1 cellular context compared by ENCODE assay signal in the genomic region with DNA sequence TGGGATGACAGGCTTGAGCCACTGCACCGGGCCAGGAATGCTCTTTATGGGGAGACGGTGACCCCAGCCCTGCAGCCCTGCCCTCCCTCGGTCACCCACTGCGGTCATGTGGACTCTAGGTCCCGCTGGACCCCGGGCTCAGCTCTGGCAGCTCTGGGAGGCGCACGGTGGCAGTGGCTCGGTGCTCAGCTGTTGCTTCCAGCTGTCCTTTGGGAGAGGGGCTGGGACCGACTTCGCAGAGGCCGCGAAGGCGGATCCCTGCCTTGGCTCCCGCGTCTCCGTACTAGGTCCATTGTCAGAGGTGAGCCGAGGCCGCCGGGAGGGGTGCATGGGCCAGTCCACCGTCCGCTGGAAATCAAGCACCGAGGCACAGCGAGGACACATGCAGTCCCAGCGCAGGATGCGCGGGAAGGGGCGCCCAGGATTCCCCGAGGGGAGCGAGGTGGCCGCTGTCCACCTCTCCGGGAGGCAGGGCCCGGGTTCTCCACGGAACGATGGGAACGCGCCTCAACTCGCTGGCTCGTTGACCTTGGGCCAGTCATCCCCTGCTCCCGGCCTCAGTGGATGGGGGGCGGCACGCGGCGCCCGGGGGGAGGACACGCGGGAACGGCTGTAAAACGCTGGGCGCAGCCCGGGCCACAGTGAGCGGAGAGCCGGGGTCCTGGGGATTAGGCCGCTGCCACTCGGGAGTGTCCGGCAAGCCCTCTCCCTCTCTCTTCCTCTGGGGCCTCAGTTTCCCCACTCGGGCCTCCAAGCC.
TF ChIP-seq lines count a peak whose summit lies in the region.

No MANE protein-coding gene starts in this region.

TF ChIP-seq in SK-N-SH treated with all-trans-retinoic acid at 6 μM for 48 hours, 23 proteins besides CTCF, POLR2A, EP300 and RAD21 (continued from another document):
- TF ChIP-seq, protein P1, sequence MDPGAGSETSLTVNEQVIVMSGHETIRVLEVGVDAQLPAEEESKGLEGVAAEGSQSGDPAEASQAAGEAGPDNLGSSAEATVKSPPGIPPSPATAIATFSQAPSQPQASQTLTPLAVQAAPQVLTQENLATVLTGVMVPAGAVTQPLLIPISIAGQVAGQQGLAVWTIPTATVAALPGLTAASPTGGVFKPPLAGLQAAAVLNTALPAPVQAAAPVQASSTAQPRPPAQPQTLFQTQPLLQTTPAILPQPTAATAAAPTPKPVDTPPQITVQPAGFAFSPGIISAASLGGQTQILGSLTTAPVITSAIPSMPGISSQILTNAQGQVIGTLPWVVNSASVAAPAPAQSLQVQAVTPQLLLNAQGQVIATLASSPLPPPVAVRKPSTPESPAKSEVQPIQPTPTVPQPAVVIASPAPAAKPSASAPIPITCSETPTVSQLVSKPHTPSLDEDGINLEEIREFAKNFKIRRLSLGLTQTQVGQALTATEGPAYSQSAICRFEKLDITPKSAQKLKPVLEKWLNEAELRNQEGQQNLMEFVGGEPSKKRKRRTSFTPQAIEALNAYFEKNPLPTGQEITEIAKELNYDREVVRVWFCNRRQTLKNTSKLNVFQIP (CRISPR knock-in tag; IDR thresholded peaks at IDR 0.05; ENCODE audit: borderline replicate concordance, low read depth), result no peak
- no peak for TF ChIP-seq SNAI2 (CRISPR knock-in tag; IDR thresholded peaks at IDR 0.05)
